1 cellular context compared by ENCODE assay signal in the genomic region with DNA sequence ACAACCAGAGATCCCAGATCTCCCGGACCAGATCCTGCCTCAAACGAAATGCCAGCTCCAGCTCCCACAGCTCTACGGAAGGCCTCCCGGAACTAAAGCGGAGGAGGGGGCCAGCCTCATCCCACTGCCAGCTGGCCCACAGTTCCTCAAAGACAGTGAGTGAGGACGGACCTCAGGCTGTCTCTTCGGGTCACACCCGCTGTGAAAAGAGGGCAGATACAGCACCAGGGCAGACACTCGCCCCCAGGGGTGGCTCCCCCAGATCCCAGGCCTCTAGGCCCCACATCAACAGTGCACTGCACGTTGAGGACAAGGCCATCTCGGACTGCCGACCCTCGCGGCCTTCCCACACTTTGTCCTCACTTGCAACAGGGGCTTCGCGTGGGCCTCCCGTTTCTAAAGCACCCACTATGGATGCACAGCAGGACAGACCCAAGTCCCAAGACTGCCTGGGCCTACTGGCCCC.
TF ChIP-seq lines count a peak whose summit lies in the region.

No MANE protein-coding gene starts in this region.

TF ChIP-seq in WTC11, 78 proteins besides CTCF, POLR2A, EP300 and RAD21:
- 0 out of 2 replicates have a peak, but pooled peaks have one; percentile 37 for TF ChIP-seq RELA (CRISPR knock-in tag; IDR thresholded peaks at IDR 0.05; ENCODE audit: borderline replicate concordance)
- TF ChIP-seq FOXP1 (CRISPR knock-in tag; IDR thresholded peaks at IDR 0.05; ENCODE audit: borderline replicate concordance) = peak; percentile 33; the same call in 1 of the 2 replicates
